In genomic region chr12:82686223-82687019, GRCh38 we compare ENCODE assay signal across 8 cellular contexts. TPM values are rescaled to one million over a fixed set of nuclear protein-coding genes. Genes with fewer than 3 reads are reported as not detected.
A peak's percentile ranks its signal among the peaks of the same experiment; 100 is the strongest.
DNase-seq lines count a peak whose midpoint lies in the region; ATAC-seq and TF ChIP-seq lines count a peak whose summit lies in the region.

TSS of gene TMTC2 (plus strand) at chr12:82686906.

- H3K27ac ChIP-seq in foreskin keratinocyte (peak within 1 kb of the TSS; percentile 92), stomach smooth muscle (ENCODE audit: low read length) (peak within 1 kb of the TSS; percentile 92)

- H2AFZ ChIP-seq in neuron (ENCODE audit: low read depth, low read length), result peak within 1 kb of the TSS; percentile 63

- H3K36me3 ChIP-seq in ES-I3 (ENCODE audit: insufficient read depth, low read length) (no peaks in the 10 kb centered on the region), HAP-1 (replicated peaks) (no peaks in the 10 kb centered on the region), MG63 (no peaks in the 10 kb centered on the region), neuron (ENCODE audit: insufficient read depth, low read length) (peaks cover 2% of the 10 kb centered on the region), stomach smooth muscle (ENCODE audit: control insufficient read depth in 2 of 2, insufficient read depth in 2 of 2, low read length in 2 of 2) (no peaks in the 10 kb centered on the region)

- DNase-seq in HAP-1 (ENCODE audit: low spot score in 2 of 2), result peak; percentile 83 to 94
- DNase-seq in MG63, result peak; percentile 84
- peak; percentile 90 for DNase-seq in SIG-M5 treated with dmso at 0.1 percent for 504 hours (lab: John Stamatoyannopoulos, UW; ENCODE audit: unreplicated experiment)
- DNase-seq in activated naive CD4-positive, alpha-beta T cell (lab: John Stamatoyannopoulos, UW), result peak; percentile 62 to 78 (median 70)
- peak; percentile 78 to 91 for DNase-seq in foreskin keratinocyte

- peak; percentile 92 for ATAC-seq in foreskin keratinocyte

- in situ Hi-C loops in HAP-1 (cut with MboI; ENCODE audit: low sequenced_read_pairs), result loop anchor here (25.0 kb wide), 1 partner anchor 326 kb away; no protein-coding TSS in a partner anchor

- H3K4me1 ChIP-seq in ES-I3 (ENCODE audit: insufficient read depth, low read length) (no peaks in the 10 kb centered on the region), HAP-1 (peaks cover 15% of the 10 kb centered on the region), foreskin keratinocyte (no peaks in the 10 kb centered on the region), neuron (ENCODE audit: insufficient read depth, low read length) (peaks cover 23% of the 10 kb centered on the region), stomach smooth muscle (ENCODE audit: control insufficient read depth, insufficient read depth, low read length) (peaks cover 10% of the 10 kb centered on the region)

- H3K9me3 ChIP-seq in ES-I3 (ENCODE audit: control insufficient read depth, insufficient read depth, low read length) (no peaks in the 10 kb centered on the region), HAP-1 (no peaks in the 10 kb centered on the region), MG63 (no peaks in the 10 kb centered on the region), neuron (ENCODE audit: low read length) (no peaks in the 10 kb centered on the region), stomach smooth muscle (ENCODE audit: control insufficient read depth in 2 of 2, low read length in 2 of 2) (no peaks in the 10 kb centered on the region)

- H3K27me3 ChIP-seq in HAP-1 (ENCODE audit: low read depth) (no peaks in the 10 kb centered on the region), MG63 (no peaks in the 10 kb centered on the region; the same call in none of the 2 replicates), foreskin keratinocyte (no peaks in the 10 kb centered on the region), neuron (ENCODE audit: insufficient read depth, low read length) (no peaks in the 10 kb centered on the region), stomach smooth muscle (ENCODE audit: control insufficient read depth in 1 of 2, insufficient read depth in 2 of 2, low read length in 2 of 2) (no peaks in the 10 kb centered on the region)

- H3K4me3 ChIP-seq in HAP-1 (peak within 1 kb of the TSS; percentile 72), MG63 (peak within 1 kb of the TSS; percentile 87), neuron (ENCODE audit: low read length) (peak within 1 kb of the TSS; percentile 82), stomach smooth muscle (ENCODE audit: low read length in 2 of 2) (peak within 1 kb of the TSS; percentile 86 to 96)

- H3K9ac ChIP-seq in ES-I3 (ENCODE audit: low read depth, low read length) (peak within 1 kb of the TSS; percentile 93), stomach smooth muscle (ENCODE audit: low read length in 2 of 2) (peak within 1 kb of the TSS; percentile 89 to 93)

- no peak for TF ChIP-seq CTCF in foreskin keratinocyte (conservative IDR thresholded peaks at IDR 0.05)

RNA-seq across cellular contexts. Expression of gene TMTC2, which starts in this region (rescaled TPM):
- 1.8 and 2.2 TPM in 2 replicates for total RNA-seq in MG63 (2014; rRNA removed; shearing (Covaris generic); ENCODE audit: low replicate concordance)
- 2.7 and 3.4 TPM in 2 replicates for total RNA-seq in foreskin keratinocyte
- 0.67 and 1.1 TPM in 2 replicates for polyA plus RNA-seq in foreskin keratinocyte

Comparison
In these comparisons a context has a peak if more than half of its experiments do, and no peak if none do; other contexts are left out.
1. Peak in every context shown above with its lines: DNase-seq, ATAC-seq, H3K4me3 ChIP-seq and H3K27ac ChIP-seq.